1 cellular context compared by ENCODE assay signal in the genomic region with DNA sequence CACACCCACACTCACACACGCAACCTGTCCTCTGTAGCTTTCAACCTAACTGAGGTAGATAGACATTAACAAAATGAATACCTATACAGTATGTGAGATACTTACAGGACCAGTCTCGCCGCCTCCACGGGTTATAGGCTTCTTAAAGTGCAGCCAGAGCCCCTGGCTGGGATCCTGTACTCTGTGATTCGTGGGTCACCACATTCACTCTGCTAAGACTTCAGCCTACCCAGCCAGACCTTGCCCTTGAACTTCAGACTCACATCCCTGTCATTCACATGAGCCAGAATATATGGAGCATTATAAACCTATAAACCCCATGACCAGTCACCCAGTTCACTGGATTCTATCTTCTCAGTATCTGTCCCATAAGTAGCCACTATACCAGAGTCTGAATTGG.
TF ChIP-seq lines count a peak whose summit lies in the region.

No MANE protein-coding gene starts in this region.

TF ChIP-seq in SK-N-SH treated with all-trans-retinoic acid at 6 μM for 48 hours, 23 proteins besides CTCF, POLR2A, EP300 and RAD21 (continued from another document):
- TF ChIP-seq CREB5 (CRISPR knock-in tag; IDR thresholded peaks at IDR 0.05; ENCODE audit: low read depth) (no peak), ZNF565 (CRISPR knock-in tag; conservative IDR thresholded peaks at IDR 0.05; ENCODE audit: low read depth) (no peak), SNAI2 (CRISPR knock-in tag; IDR thresholded peaks at IDR 0.05) (no peak)
- TF ChIP-seq, protein P1, sequence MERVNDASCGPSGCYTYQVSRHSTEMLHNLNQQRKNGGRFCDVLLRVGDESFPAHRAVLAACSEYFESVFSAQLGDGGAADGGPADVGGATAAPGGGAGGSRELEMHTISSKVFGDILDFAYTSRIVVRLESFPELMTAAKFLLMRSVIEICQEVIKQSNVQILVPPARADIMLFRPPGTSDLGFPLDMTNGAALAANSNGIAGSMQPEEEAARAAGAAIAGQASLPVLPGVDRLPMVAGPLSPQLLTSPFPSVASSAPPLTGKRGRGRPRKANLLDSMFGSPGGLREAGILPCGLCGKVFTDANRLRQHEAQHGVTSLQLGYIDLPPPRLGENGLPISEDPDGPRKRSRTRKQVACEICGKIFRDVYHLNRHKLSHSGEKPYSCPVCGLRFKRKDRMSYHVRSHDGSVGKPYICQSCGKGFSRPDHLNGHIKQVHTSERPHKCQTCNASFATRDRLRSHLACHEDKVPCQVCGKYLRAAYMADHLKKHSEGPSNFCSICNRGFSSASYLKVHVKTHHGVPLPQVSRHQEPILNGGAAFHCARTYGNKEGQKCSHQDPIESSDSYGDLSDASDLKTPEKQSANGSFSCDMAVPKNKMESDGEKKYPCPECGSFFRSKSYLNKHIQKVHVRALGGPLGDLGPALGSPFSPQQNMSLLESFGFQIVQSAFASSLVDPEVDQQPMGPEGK (CRISPR knock-in tag; IDR thresholded peaks at IDR 0.05; ENCODE audit: borderline replicate concordance), result no peak
